Comparison of ENCODE assay signal across 7 cellular contexts in genomic region chr2:109980754-109981153, GRCh38.
DNase-seq lines count a peak whose midpoint lies in the region; ATAC-seq, FAIRE-seq and TF ChIP-seq lines count a peak whose summit lies in the region.
"Not testable (repeated sequence)": the region's sequence is repeated elsewhere in the genome, so short reads cannot be mapped to it uniquely, and the experiment has no call there.

No MANE protein-coding gene starts in this region.

- not testable (repeated sequence) for TF ChIP-seq CTCF in DND-41 (IDR thresholded peaks at IDR 0.05; ENCODE audit: borderline replicate concordance, extremely low read depth, low read length, poor library complexity, severe bottlenecking); activated B cell treated with CpG ODN at 0.5 μM for 24 hours (IDR thresholded peaks at IDR 0.05); K562 (IDR thresholded peaks at IDR 0.05 in 2 of 3, conservative IDR thresholded peaks at IDR 0.05 in 1 of 3; ENCODE audit: insufficient read depth in 2 of 3, low read depth in 1 of 3, low read length in 3 of 3); heart right ventricle (IDR thresholded peaks at IDR 0.05); lower lobe of right lung (IDR thresholded peaks at IDR 0.05)

- POLR2A ChIA-PET in activated B cell treated with CpG ODN at 0.5 μM for 24 hours (lab: Charles Lee); K562 (lab: Yijun Ruan, JAX): not testable (repeated sequence)

- H3K27ac ChIP-seq in DND-41 (ENCODE audit: low read length); K562 (ENCODE audit: extremely low read depth, low read depth, low read length); heart right ventricle; lower lobe of right lung: not testable (repeated sequence)

- H2AFZ ChIP-seq in DND-41 (ENCODE audit: low read depth, low read length); K562 (ENCODE audit: low read depth, low read length): not testable (repeated sequence)

- not testable (repeated sequence) for H3K79me2 ChIP-seq in DND-41 (ENCODE audit: insufficient read depth, low read length); K562 (ENCODE audit: control insufficient read depth, insufficient read depth, low read length)

- TF ChIP-seq POLR2A in K562 (conservative IDR thresholded peaks at IDR 0.05): not testable (repeated sequence)

- not testable (repeated sequence) for H4K20me1 ChIP-seq in DND-41 (ENCODE audit: insufficient read depth, low read length); K562 (replicated peaks; ENCODE audit: control insufficient read depth, insufficient read depth, low read length)

- intact Hi-C loops in activated B cell treated with CpG ODN at 0.5 μM for 24 hours (cut with micrococcal nuclease); K562 (cut with micrococcal nuclease); heart right ventricle (cut with DNase I); lower lobe of right lung (cut with DNase I); sciatic nerve (cut with DNase I): not testable (repeated sequence)

- H3K4me1 ChIP-seq in DND-41 (ENCODE audit: insufficient read depth, low read length); K562 (replicated peaks in 1 of 2; ENCODE audit: control insufficient read depth in 2 of 2, insufficient read depth in 2 of 2, low read length in 2 of 2); heart right ventricle; lower lobe of right lung: not testable (repeated sequence)

- ATAC-seq in DND-41 (ENCODE audit: insufficient read depth, low read depth) (peak; percentile 71), HG02642 (IDR thresholded peaks at IDR 0.05; ENCODE audit: poor library complexity, unreplicated experiment) (peak; percentile 51), activated B cell treated with CpG ODN at 0.5 μM for 24 hours (ENCODE audit: low read depth) (peak; percentile 50), K562 (peak; percentile 80), heart right ventricle (peak in 6 of 8 donors; percentile 42 to 58 (median 52)), lower lobe of right lung (peak; percentile 71 to 78), sciatic nerve (peak; percentile 60)

- in situ Hi-C loops in K562 (cut with MboI): not testable (repeated sequence)

- not testable (repeated sequence) for H3K4me2 ChIP-seq in DND-41 (ENCODE audit: insufficient read depth, low read length); K562 (ENCODE audit: insufficient read depth, low read length)

- H3K4me1 Mint-ChIP-seq in activated B cell treated with CpG ODN at 0.5 μM for 24 hours: not testable (repeated sequence)

- not testable (repeated sequence) for H3K4me3 Mint-ChIP-seq in activated B cell treated with CpG ODN at 0.5 μM for 24 hours

- TF ChIP-seq EP300 in K562 (IDR thresholded peaks at IDR 0.05; ENCODE audit: low read length): not testable (repeated sequence)

- CTCF ChIA-PET in activated B cell treated with CpG ODN at 0.5 μM for 24 hours (lab: Charles Lee); K562 (lab: Yijun Ruan, JAX; ENCODE audit: low intra/inter-chr PET ratio): not testable (repeated sequence)

- not testable (repeated sequence) for H3K27me3 Mint-ChIP-seq in activated B cell treated with CpG ODN at 0.5 μM for 24 hours

- not testable (repeated sequence) for H3K9ac ChIP-seq in DND-41 (ENCODE audit: low read depth, low read length); K562 (ENCODE audit: insufficient read depth in 1 of 2, low read depth in 2 of 2, low read length in 2 of 2)

- 0% methylated on average over 1 of the region's 4 CpGs for WGBS in K562 (ENCODE audit: insufficient coverage, low coverage, missing lambda C conversion rate)
- WGBS in heart right ventricle, 2 donors: 20% methylated on average over 1 of the region's 4 CpGs; no CpG with 5 or more reads in 1 of the 2 donors

- BruUV-seq in K562 (replicated peaks; lab: Mats Ljungman, UMichigan): not testable (repeated sequence)

- not testable (repeated sequence) for H3K9me3 ChIP-seq in DND-41 (ENCODE audit: insufficient read depth, low read length, severe bottlenecking); K562 (replicated peaks; ENCODE audit: control insufficient read depth, insufficient read depth, low read depth, low read length); heart right ventricle; lower lobe of right lung

- not testable (repeated sequence) for H3K9me1 ChIP-seq in K562 (ENCODE audit: control insufficient read depth, insufficient read depth, low read length)

- not testable (repeated sequence) for DNase-seq in DND-41; activated B cell treated with CpG ODN at 0.5 μM for 24 hours; K562 (ENCODE audit: extremely low read depth in 1 of 4, low spot score in 3 of 4); heart right ventricle; lower lobe of right lung; sciatic nerve (ENCODE audit: low spot score)

- H3K36me3 ChIP-seq in DND-41 (ENCODE audit: insufficient read depth, low read length); K562 (ENCODE audit: control insufficient read depth, insufficient read depth, low read length); heart right ventricle; lower lobe of right lung: not testable (repeated sequence)

- not testable (repeated sequence) for H3K4me3 ChIP-seq in DND-41 (ENCODE audit: low read depth in 1 of 2, low read length in 2 of 2); K562; heart right ventricle; lower lobe of right lung

- H3K27me3 ChIP-seq in DND-41 (ENCODE audit: insufficient read depth, low read length, poor library complexity); K562 (ENCODE audit: control insufficient read depth in 2 of 2, insufficient read depth in 2 of 2, low read length in 2 of 2); heart right ventricle; lower lobe of right lung (ENCODE audit: low read depth): not testable (repeated sequence)

- H3K36me3 Mint-ChIP-seq in activated B cell treated with CpG ODN at 0.5 μM for 24 hours (ENCODE audit: low read depth): not testable (repeated sequence)

- TF ChIP-seq RAD21 in K562 (CRISPR knock-in tag; conservative IDR thresholded peaks at IDR 0.05 in 1 of 2, IDR thresholded peaks at IDR 0.05 in 1 of 2): not testable (repeated sequence)

- FAIRE-seq in K562 (lab: Jason Lieb, UNC): peak; percentile 98

- not testable (repeated sequence) for H3K9me3 Mint-ChIP-seq in activated B cell treated with CpG ODN at 0.5 μM for 24 hours

- H3K27ac Mint-ChIP-seq in activated B cell treated with CpG ODN at 0.5 μM for 24 hours: not testable (repeated sequence)
